In genomic region chr13:95160112-95160906, GRCh38 we compare ENCODE assay signal across 1 cellular context.
TF ChIP-seq lines count a peak whose summit lies in the region.

No MANE protein-coding gene starts in this region.

TF ChIP-seq in HepG2, 621 proteins besides CTCF, POLR2A, EP300 and RAD21 (continued from another document and continues in another):
- no peak for TF ChIP-seq RNF219 (CRISPR knock-in tag; IDR thresholded peaks at IDR 0.05)
- peak; percentile 86 for TF ChIP-seq FOXA1 (IDR thresholded peaks at IDR 0.05)
- TF ChIP-seq FOXA1 (CRISPR knock-in tag; IDR thresholded peaks at IDR 0.05) = peak; percentile 95
- TF ChIP-seq NCOA5 (CRISPR knock-in tag; IDR thresholded peaks at IDR 0.05) = no peak
- TF ChIP-seq, protein P1, sequence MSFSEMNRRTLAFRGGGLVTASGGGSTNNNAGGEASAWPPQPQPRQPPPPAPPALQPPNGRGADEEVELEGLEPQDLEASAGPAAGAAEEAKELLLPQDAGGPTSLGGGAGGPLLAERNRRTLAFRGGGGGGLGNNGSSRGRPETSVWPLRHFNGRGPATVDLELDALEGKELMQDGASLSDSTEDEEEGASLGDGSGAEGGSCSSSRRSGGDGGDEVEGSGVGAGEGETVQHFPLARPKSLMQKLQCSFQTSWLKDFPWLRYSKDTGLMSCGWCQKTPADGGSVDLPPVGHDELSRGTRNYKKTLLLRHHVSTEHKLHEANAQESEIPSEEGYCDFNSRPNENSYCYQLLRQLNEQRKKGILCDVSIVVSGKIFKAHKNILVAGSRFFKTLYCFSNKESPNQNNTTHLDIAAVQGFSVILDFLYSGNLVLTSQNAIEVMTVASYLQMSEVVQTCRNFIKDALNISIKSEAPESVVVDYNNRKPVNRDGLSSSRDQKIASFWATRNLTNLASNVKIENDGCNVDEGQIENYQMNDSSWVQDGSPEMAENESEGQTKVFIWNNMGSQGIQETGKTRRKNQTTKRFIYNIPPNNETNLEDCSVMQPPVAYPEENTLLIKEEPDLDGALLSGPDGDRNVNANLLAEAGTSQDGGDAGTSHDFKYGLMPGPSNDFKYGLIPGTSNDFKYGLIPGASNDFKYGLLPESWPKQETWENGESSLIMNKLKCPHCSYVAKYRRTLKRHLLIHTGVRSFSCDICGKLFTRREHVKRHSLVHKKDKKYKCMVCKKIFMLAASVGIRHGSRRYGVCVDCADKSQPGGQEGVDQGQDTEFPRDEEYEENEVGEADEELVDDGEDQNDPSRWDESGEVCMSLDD (CRISPR knock-in tag; IDR thresholded peaks at IDR 0.05; ENCODE audit: borderline replicate concordance) = no peak
- TF ChIP-seq EED (CRISPR knock-in tag; IDR thresholded peaks at IDR 0.05) = no peak
- no peak for TF ChIP-seq NRL (CRISPR knock-in tag; IDR thresholded peaks at IDR 0.05; ENCODE audit: borderline replicate concordance)
- TF ChIP-seq NFKB2 (CRISPR knock-in tag; IDR thresholded peaks at IDR 0.05; ENCODE audit: borderline replicate concordance) = no peak
- TF ChIP-seq ZNF563 (CRISPR knock-in tag; IDR thresholded peaks at IDR 0.05) = no peak
- no peak for TF ChIP-seq SNAPC2 (CRISPR knock-in tag; IDR thresholded peaks at IDR 0.05)
- TF ChIP-seq ZBTB21 (CRISPR knock-in tag; IDR thresholded peaks at IDR 0.05) = peak; percentile 71; the same call in 1 of the 2 replicates
- no peak for TF ChIP-seq NFE2L2 (IDR thresholded peaks at IDR 0.05; ENCODE audit: low read length)
- no peak for TF ChIP-seq CEBPZ (IDR thresholded peaks at IDR 0.05; ENCODE audit: low read length)
- TF ChIP-seq ZIK1 (CRISPR knock-in tag; IDR thresholded peaks at IDR 0.05; ENCODE audit: borderline replicate concordance, low read depth) = no peak
- TF ChIP-seq NR2F1 (CRISPR knock-in tag; IDR thresholded peaks at IDR 0.05) = no peak
- TF ChIP-seq ZGPAT (CRISPR knock-in tag; IDR thresholded peaks at IDR 0.05) = 0 out of 2 replicates have a peak, but pooled peaks have one; percentile 32
- peak; percentile 81 for TF ChIP-seq NCOA2 (CRISPR knock-in tag; IDR thresholded peaks at IDR 0.05)
- no peak for TF ChIP-seq MTF2 (CRISPR knock-in tag; IDR thresholded peaks at IDR 0.05; ENCODE audit: borderline replicate concordance)
- no peak for TF ChIP-seq ARHGAP35 (CRISPR knock-in tag; IDR thresholded peaks at IDR 0.05; ENCODE audit: borderline replicate concordance)
- TF ChIP-seq ZNF333 (CRISPR knock-in tag; IDR thresholded peaks at IDR 0.05; ENCODE audit: borderline replicate concordance) = no peak
- no peak for TF ChIP-seq ZNF232 (CRISPR knock-in tag; IDR thresholded peaks at IDR 0.05; ENCODE audit: borderline replicate concordance)
- no peak for TF ChIP-seq ZNF691 (CRISPR knock-in tag; IDR thresholded peaks at IDR 0.05; ENCODE audit: borderline replicate concordance, low read depth)
- TF ChIP-seq, protein P2, sequence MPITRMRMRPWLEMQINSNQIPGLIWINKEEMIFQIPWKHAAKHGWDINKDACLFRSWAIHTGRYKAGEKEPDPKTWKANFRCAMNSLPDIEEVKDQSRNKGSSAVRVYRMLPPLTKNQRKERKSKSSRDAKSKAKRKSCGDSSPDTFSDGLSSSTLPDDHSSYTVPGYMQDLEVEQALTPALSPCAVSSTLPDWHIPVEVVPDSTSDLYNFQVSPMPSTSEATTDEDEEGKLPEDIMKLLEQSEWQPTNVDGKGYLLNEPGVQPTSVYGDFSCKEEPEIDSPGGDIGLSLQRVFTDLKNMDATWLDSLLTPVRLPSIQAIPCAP (CRISPR knock-in tag; IDR thresholded peaks at IDR 0.05; ENCODE audit: low read depth) = no peak
- no peak for TF ChIP-seq RBM22 (optimal IDR thresholded peaks at IDR 0.05; ENCODE audit: low read length)
- TF ChIP-seq TBL1XR1 (IDR thresholded peaks at IDR 0.05; ENCODE audit: borderline replicate concordance, low read length, partially characterized antibody) = no peak
- TF ChIP-seq STAG1 (CRISPR knock-in tag; IDR thresholded peaks at IDR 0.05) = no peak
- TF ChIP-seq PATZ1 (CRISPR knock-in tag; IDR thresholded peaks at IDR 0.05) = no peak
- TF ChIP-seq ZKSCAN5 (CRISPR knock-in tag; IDR thresholded peaks at IDR 0.05) = no peak
- TF ChIP-seq KAT8 (CRISPR knock-in tag; IDR thresholded peaks at IDR 0.05) = 0 out of 2 replicates have a peak, but pooled peaks have one; percentile 37
- no peak; the same call in 1 of the 2 replicates for TF ChIP-seq ZNF614 (CRISPR knock-in tag; IDR thresholded peaks at IDR 0.05; ENCODE audit: borderline replicate concordance)
- no peak for TF ChIP-seq ZNF256 (CRISPR knock-in tag; conservative IDR thresholded peaks at IDR 0.05)
- TF ChIP-seq CHD2 (IDR thresholded peaks at IDR 0.05; ENCODE audit: low read depth, low read length) = no peak
- no peak for TF ChIP-seq ZNF782 (CRISPR knock-in tag; IDR thresholded peaks at IDR 0.05; ENCODE audit: borderline replicate concordance)
- TF ChIP-seq PHF5A (CRISPR knock-in tag; IDR thresholded peaks at IDR 0.05; ENCODE audit: low read depth, unreplicated experiment) = no peak
- TF ChIP-seq, protein P3, sequence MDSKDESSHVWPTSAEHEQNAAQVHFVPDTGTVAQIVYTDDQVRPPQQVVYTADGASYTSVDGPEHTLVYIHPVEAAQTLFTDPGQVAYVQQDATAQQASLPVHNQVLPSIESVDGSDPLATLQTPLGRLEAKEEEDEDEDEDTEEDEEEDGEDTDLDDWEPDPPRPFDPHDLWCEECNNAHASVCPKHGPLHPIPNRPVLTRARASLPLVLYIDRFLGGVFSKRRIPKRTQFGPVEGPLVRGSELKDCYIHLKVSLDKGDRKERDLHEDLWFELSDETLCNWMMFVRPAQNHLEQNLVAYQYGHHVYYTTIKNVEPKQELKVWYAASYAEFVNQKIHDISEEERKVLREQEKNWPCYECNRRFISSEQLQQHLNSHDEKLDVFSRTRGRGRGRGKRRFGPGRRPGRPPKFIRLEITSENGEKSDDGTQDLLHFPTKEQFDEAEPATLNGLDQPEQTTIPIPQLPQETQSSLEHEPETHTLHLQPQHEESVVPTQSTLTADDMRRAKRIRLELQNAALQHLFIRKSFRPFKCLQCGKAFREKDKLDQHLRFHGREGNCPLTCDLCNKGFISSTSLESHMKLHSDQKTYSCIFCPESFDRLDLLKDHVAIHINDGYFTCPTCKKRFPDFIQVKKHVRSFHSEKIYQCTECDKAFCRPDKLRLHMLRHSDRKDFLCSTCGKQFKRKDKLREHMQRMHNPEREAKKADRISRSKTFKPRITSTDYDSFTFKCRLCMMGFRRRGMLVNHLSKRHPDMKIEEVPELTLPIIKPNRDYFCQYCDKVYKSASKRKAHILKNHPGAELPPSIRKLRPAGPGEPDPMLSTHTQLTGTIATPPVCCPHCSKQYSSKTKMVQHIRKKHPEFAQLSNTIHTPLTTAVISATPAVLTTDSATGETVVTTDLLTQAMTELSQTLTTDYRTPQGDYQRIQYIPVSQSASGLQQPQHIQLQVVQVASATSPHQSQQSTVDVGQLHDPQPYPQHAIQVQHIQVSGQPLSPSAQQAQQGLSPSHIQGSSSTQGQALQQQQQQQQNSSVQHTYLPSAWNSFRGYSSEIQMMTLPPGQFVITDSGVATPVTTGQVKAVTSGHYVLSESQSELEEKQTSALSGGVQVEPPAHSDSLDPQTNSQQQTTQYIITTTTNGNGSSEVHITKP (CRISPR knock-in tag; IDR thresholded peaks at IDR 0.05; ENCODE audit: low read depth) = 0 out of 2 replicates have a peak, but pooled peaks have one; percentile 70
- no peak for TF ChIP-seq KDM5A (IDR thresholded peaks at IDR 0.05; ENCODE audit: borderline replicate concordance, low read length)
- TF ChIP-seq, protein P4, sequence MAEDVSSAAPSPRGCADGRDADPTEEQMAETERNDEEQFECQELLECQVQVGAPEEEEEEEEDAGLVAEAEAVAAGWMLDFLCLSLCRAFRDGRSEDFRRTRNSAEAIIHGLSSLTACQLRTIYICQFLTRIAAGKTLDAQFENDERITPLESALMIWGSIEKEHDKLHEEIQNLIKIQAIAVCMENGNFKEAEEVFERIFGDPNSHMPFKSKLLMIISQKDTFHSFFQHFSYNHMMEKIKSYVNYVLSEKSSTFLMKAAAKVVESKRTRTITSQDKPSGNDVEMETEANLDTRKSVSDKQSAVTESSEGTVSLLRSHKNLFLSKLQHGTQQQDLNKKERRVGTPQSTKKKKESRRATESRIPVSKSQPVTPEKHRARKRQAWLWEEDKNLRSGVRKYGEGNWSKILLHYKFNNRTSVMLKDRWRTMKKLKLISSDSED (CRISPR knock-in tag; IDR thresholded peaks at IDR 0.05) = no peak
- no peak for TF ChIP-seq ZNF225 (CRISPR knock-in tag; IDR thresholded peaks at IDR 0.05)
- no peak for TF ChIP-seq ZNF75D (CRISPR knock-in tag; IDR thresholded peaks at IDR 0.05; ENCODE audit: borderline replicate concordance)
- TF ChIP-seq SALL1 (CRISPR knock-in tag; IDR thresholded peaks at IDR 0.05) = no peak
- TF ChIP-seq SMYD3 (CRISPR knock-in tag; IDR thresholded peaks at IDR 0.05) = no peak
- TF ChIP-seq, protein P5, sequence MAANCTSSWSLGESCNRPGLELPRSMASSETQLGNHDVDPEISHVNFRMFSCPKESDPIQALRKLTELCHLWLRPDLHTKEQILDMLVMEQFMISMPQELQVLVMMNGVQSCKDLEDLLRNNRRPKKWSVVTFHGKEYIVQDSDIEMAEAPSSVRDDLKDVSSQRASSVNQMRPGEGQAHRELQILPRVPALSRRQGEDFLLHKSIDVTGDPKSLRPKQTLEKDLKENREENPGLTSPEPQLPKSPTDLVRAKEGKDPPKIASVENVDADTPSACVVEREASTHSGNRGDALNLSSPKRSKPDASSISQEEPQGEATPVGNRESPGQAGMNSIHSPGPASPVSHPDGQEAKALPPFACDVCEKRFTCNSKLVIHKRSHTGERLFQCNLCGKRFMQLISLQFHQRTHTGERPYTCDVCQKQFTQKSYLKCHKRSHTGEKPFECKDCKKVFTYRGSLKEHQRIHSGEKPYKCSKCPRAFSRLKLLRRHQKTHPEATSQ (CRISPR knock-in tag; IDR thresholded peaks at IDR 0.05; ENCODE audit: borderline replicate concordance) = no peak
- TF ChIP-seq ZNF207 (IDR thresholded peaks at IDR 0.05; ENCODE audit: borderline replicate concordance) = no peak
- TF ChIP-seq ZMYM2 (CRISPR knock-in tag; IDR thresholded peaks at IDR 0.05) = no peak
- TF ChIP-seq KDM4B (CRISPR knock-in tag; IDR thresholded peaks at IDR 0.05) = no peak
